ENCODE assay signal across 13 cellular contexts in genomic region chr10:79185796-79186374, GRCh38.
A peak's percentile ranks its signal among the peaks of the same experiment; 100 is the strongest.
DNase-seq lines count a peak whose midpoint lies in the region; ATAC-seq, FAIRE-seq and TF ChIP-seq lines count a peak whose summit lies in the region.
"Had no signal": no experiment of that assay in that cellular context is flagged by ENCODE, and none has a peak within 500 bp of the region (broad histone marks: within the 10 kb centered on the region; RNA-seq: fewer than 3 reads in every experiment).

No MANE protein-coding gene starts in this region.

- no peaks in the 10 kb centered on the region; a peak in 1 of 4 replicates for H3K79me2 ChIP-seq in H1 (ENCODE audit: control insufficient read depth in 1 of 2, insufficient read depth in 2 of 2, low read length in 2 of 2)

- H3K36me3 ChIP-seq in NT2/D1 (ENCODE audit: insufficient read depth, insufficient read length, low read length) (peaks cover 62% of the 10 kb centered on the region), H1 (ENCODE audit: control insufficient read depth in 2 of 4, insufficient read depth in 4 of 4, low read length in 3 of 4) (peaks cover 0 to 2% (median 0%) of the 10 kb centered on the region in 4 experiments; a peak in 4 of 8 replicates), muscle layer of duodenum (ENCODE audit: control insufficient read depth in 1 of 2, insufficient read depth in 2 of 2, low read length in 2 of 2) (peaks cover 0 to 4% of the 10 kb centered on the region in 2 donors), thyroid gland (peaks cover 0 to 3% of the 10 kb centered on the region in 2 donors)

- no peaks in the 10 kb centered on the region for H3K9me3 ChIP-seq in NT2/D1 (ENCODE audit: insufficient read depth, low read length)
- no peaks in the 10 kb centered on the region for H3K9me3 ChIP-seq in H1 (ENCODE audit: insufficient read depth in 2 of 2, low read depth in 1 of 2, low read length in 1 of 2)
- no peaks in the 10 kb centered on the region for H3K9me3 ChIP-seq in muscle layer of duodenum (ENCODE audit: control insufficient read depth in 1 of 2, low read length in 2 of 2)
- H3K9me3 ChIP-seq in thyroid gland = no peaks in the 10 kb centered on the region

- no peaks in the 10 kb centered on the region for H3K36me3 Mint-ChIP-seq in activated CD8-positive, alpha-beta T cell treated with anti-CD3 and anti-CD28 coated beads, Interleukin-2, amount 10 ng/mL, durations not matched to agents 7 days and 5 days (ENCODE audit: low read depth)
- H3K36me3 Mint-ChIP-seq: memory B cell had no signal

- H3K4me1 ChIP-seq in NT2/D1 (ENCODE audit: insufficient read depth, insufficient read length) (peaks cover 20% of the 10 kb centered on the region), H1 (replicated peaks in 1 of 4; ENCODE audit: control insufficient read depth in 3 of 4, insufficient read depth in 4 of 4, low read length in 3 of 4) (peaks cover 0 to 15% (median 9%) of the 10 kb centered on the region in 4 experiments; a peak in 6 of 7 replicates), muscle layer of duodenum (ENCODE audit: control insufficient read depth in 1 of 2, insufficient read depth in 2 of 2, low read length in 2 of 2) (peaks cover 31 to 85% of the 10 kb centered on the region in 2 donors), thyroid gland (peaks cover 61 to 95% of the 10 kb centered on the region in 2 donors)

- ATAC-seq in activated CD8-positive, alpha-beta T cell treated with anti-CD3 and anti-CD28 coated beads, Interleukin-2, amount 10 ng/mL, durations not matched to agents 7 days and 5 days = no peak

- H2BK120ac ChIP-seq in H1 (replicated peaks; ENCODE audit: low read depth, low read length) = no peak overlapping the region

- H4K8ac ChIP-seq in H1 (ENCODE audit: extremely low read depth, insufficient read depth, low read length) = no peak overlapping the region; the same call in 1 of the 2 replicates

- WGBS in H1 (ENCODE audit: extremely low coverage in 1 of 2, insufficient coverage in 1 of 2, insufficient read length in 1 of 2, insufficient replicate concordance in 2 of 2, low coverage in 1 of 2, low lambda C conversion rate in 2 of 2, missing lambda C conversion rate in 1 of 2), 2 experiments = 89% methylated on average over 7 of the region's 7 CpGs; no CpG with 5 or more reads in 1 of the 2 experiments
- WGBS in thyroid gland, 2 donors = 57 to 65% methylated on average over 7 of the region's 7 CpGs

- CTCF ChIA-PET in H1 (lab: Charles Lee; ENCODE audit: partially characterized antibody) = interaction anchor here (0.6 to 32.0 kb wide), 5 partner anchors 7 to 54 kb away, joined by 3 to 396 read pairs (median 14); no protein-coding TSS in a partner anchor
- CTCF ChIA-PET in activated CD8-positive, alpha-beta T cell treated with anti-CD3 and anti-CD28 coated beads, Interleukin-2, amount 10 ng/mL, durations not matched to agents 7 days and 5 days (lab: Charles Lee) = no interaction called here

- H3K4me1 Mint-ChIP-seq in activated CD8-positive, alpha-beta T cell treated with anti-CD3 and anti-CD28 coated beads, Interleukin-2, amount 10 ng/mL, durations not matched to agents 7 days and 5 days (ENCODE audit: low read depth) = no peaks in the 10 kb centered on the region
- H3K4me1 Mint-ChIP-seq: memory B cell had no signal

- 0 out of 2 replicates have a peak overlapping the region, but pooled peaks have one; percentile 50 for H2BK12ac ChIP-seq in H1 (ENCODE audit: low read depth, low read length)

- H3K23me2 ChIP-seq in H1 (ENCODE audit: low read depth, low read length) = no peaks in the 10 kb centered on the region

- no peak for TF ChIP-seq CTCF in H1 (IDR thresholded peaks at IDR 0.05; ENCODE audit: control extremely low read depth in 1 of 3, insufficient read depth in 1 of 3, low read depth in 1 of 3, low read length in 3 of 3)
- TF ChIP-seq CTCF in thyroid gland (IDR thresholded peaks at IDR 0.05) = no peak
- no peak for TF ChIP-seq CTCF in GM10266 (IDR thresholded peaks at IDR 0.05; ENCODE audit: control insufficient read depth, insufficient read depth, low read depth, missing control alignments)

- no peak overlapping the region for H3K18ac ChIP-seq in H1 (ENCODE audit: extremely low read depth, low read length)

- H3K14ac ChIP-seq in H1 (ENCODE audit: insufficient read length) = no peak overlapping the region

- no peak for TF ChIP-seq RAD21 in H1 (IDR thresholded peaks at IDR 0.05 in 1 of 2, conservative IDR thresholded peaks at IDR 0.05 in 1 of 2; ENCODE audit: low read depth in 2 of 2, low read length in 2 of 2)

- no peak overlapping the region for H2BK20ac ChIP-seq in H1 (ENCODE audit: low read length)

- no peak overlapping the region for H3K27ac Mint-ChIP-seq in activated CD8-positive, alpha-beta T cell treated with anti-CD3 and anti-CD28 coated beads, Interleukin-2, amount 10 ng/mL, durations not matched to agents 7 days and 5 days
- H3K27ac Mint-ChIP-seq: memory B cell had no signal

- no peaks in the 10 kb centered on the region for H3K27me3 Mint-ChIP-seq in activated CD8-positive, alpha-beta T cell treated with anti-CD3 and anti-CD28 coated beads, Interleukin-2, amount 10 ng/mL, durations not matched to agents 7 days and 5 days (ENCODE audit: low read depth)

- H3K4me2 ChIP-seq in H1 (ENCODE audit: insufficient read depth in 1 of 2, low read depth in 2 of 2, low read length in 2 of 2) = 0 out of 4 replicates have a peak overlapping the region, but pooled peaks have one; percentile 0 to 27

- no peak overlapping the region for H3K23ac ChIP-seq in H1 (ENCODE audit: insufficient read length)

- POLR2A ChIA-PET in H1 (lab: Charles Lee; ENCODE audit: partially characterized antibody) = interaction anchor here (1.4 kb wide), 1 partner anchor 27 kb away, joined by 3 read pairs; no protein-coding TSS in a partner anchor
- POLR2A ChIA-PET in activated CD8-positive, alpha-beta T cell treated with anti-CD3 and anti-CD28 coated beads, Interleukin-2, amount 10 ng/mL, durations not matched to agents 7 days and 5 days (lab: Charles Lee) = no interaction called here

- H3K9ac ChIP-seq in NT2/D1 (ENCODE audit: insufficient read length, low read depth) (peak overlapping the region; percentile 5), H1 (replicated peaks in 1 of 4; ENCODE audit: extremely low read depth in 1 of 4, low read depth in 3 of 4, low read length in 3 of 4) (no peak overlapping the region; a peak in 2 of 7 replicates)

- H3K4me3 ChIP-seq in NT2/D1 (ENCODE audit: insufficient read length, low read depth) = no peak overlapping the region
- no peak overlapping the region; a peak in 1 of 8 replicates for H3K4me3 ChIP-seq in H1 (ENCODE audit: extremely low read depth in 1 of 4, insufficient read depth in 2 of 4, low read depth in 3 of 4, low read length in 4 of 4)
- no peak overlapping the region for H3K4me3 ChIP-seq in muscle layer of duodenum (ENCODE audit: low read depth in 1 of 2, low read length in 2 of 2)
- H3K4me3 ChIP-seq in thyroid gland (replicated peaks in 1 of 3) = no peak overlapping the region
- H3K4me3 ChIP-seq: SK-N-MC had no signal

- H3K27ac ChIP-seq in H1 (ENCODE audit: low read depth, low read length) (no peak overlapping the region), muscle layer of duodenum (ENCODE audit: low read length) (peak overlapping the region; percentile 11), thyroid gland (peak overlapping the region; percentile 25 to 88 (median 55))
- H3K27ac ChIP-seq: SK-N-MC had no signal

- no peaks in the 10 kb centered on the region for H3K27me3 ChIP-seq in NT2/D1 (ENCODE audit: insufficient read depth, insufficient read length)
- H3K27me3 ChIP-seq in H1 (replicated peaks in 1 of 4; ENCODE audit: control insufficient read depth in 3 of 4, extremely low read depth in 1 of 4, insufficient read depth in 3 of 4, low read length in 3 of 4) = no peaks in the 10 kb centered on the region
- no peaks in the 10 kb centered on the region for H3K27me3 ChIP-seq in muscle layer of duodenum (ENCODE audit: low read depth, low read length)
- H3K27me3 ChIP-seq in thyroid gland = no peaks in the 10 kb centered on the region

- H3K4me3 Mint-ChIP-seq in activated CD8-positive, alpha-beta T cell treated with anti-CD3 and anti-CD28 coated beads, Interleukin-2, amount 10 ng/mL, durations not matched to agents 7 days and 5 days = no peak overlapping the region
- H3K4me3 Mint-ChIP-seq: memory B cell had no signal

- intact Hi-C loops in thyroid gland (cut with DNase I) = no loop called here

- TF ChIP-seq POLR2A in H1 (IDR thresholded peaks at IDR 0.05; ENCODE audit: control extremely low read depth in 1 of 2, low read depth in 2 of 2, low read length in 2 of 2) = no peak
- TF ChIP-seq POLR2A in thyroid gland (IDR thresholded peaks at IDR 0.05) = no peak

- FAIRE-seq in H1 (lab: Jason Lieb, UNC) = no peak

- no peak overlapping the region for H3K4ac ChIP-seq in H1 (replicated peaks; ENCODE audit: insufficient read length, low read depth, low read length)

- peaks cover 3% of the 10 kb centered on the region; the same call in 1 of the 2 replicates for H3K79me1 ChIP-seq in H1 (ENCODE audit: low read depth, low read length)

- H4K20me1 ChIP-seq in H1 (replicated peaks in 1 of 2; ENCODE audit: control insufficient read depth in 1 of 2, insufficient read depth in 2 of 2, low read length in 2 of 2) = peaks cover 5 to 16% of the 10 kb centered on the region in 2 experiments

- no peak overlapping the region for H3K56ac ChIP-seq in H1 (replicated peaks; ENCODE audit: insufficient read length, low read depth, low read length)

- no peak overlapping the region for H4K91ac ChIP-seq in H1 (replicated peaks; ENCODE audit: insufficient read length, low read length)

- H3K9me3 Mint-ChIP-seq in activated CD8-positive, alpha-beta T cell treated with anti-CD3 and anti-CD28 coated beads, Interleukin-2, amount 10 ng/mL, durations not matched to agents 7 days and 5 days (ENCODE audit: insufficient read depth) = no peaks in the 10 kb centered on the region
- H3K9me3 Mint-ChIP-seq: memory B cell had no signal

- no peak overlapping the region for H2AFZ ChIP-seq in H1 (ENCODE audit: low read length)

- no peak overlapping the region for H2BK5ac ChIP-seq in H1 (ENCODE audit: low read depth, low read length)

- H4K5ac ChIP-seq in H1 (ENCODE audit: insufficient read length, low read depth, low read length) = no peak overlapping the region

- H2BK15ac ChIP-seq in H1 (ENCODE audit: low read length) = no peak overlapping the region

- no peak overlapping the region for H2AK5ac ChIP-seq in H1 (ENCODE audit: low read depth, low read length)

- TF ChIP-seq EP300 in H1 (IDR thresholded peaks at IDR 0.05; ENCODE audit: borderline replicate concordance in 1 of 2, low read depth in 2 of 2, low read length in 2 of 2) = no peak

- DNase-seq in NT2/D1 (ENCODE audit: low read depth, low spot score) (no peak), H1 (ENCODE audit: low read depth in 1 of 2, low spot score in 2 of 2) (no peak), thyroid gland (no peak), globus pallidus (ENCODE audit: low spot score) (no peak), GM10266 (ENCODE audit: extremely low spot score) (no peak)
- DNase-seq in activated naive CD4-positive, alpha-beta T cell treated with anti-CD3 and anti-CD28 coated beads, Interleukin-2, amount 50 U/mL, for 16 hours = no peak
- DNase-seq in activated CD8-positive, alpha-beta T cell treated with anti-CD3 and anti-CD28 coated beads, Interleukin-2, amount 10 ng/mL, durations not matched to agents 7 days and 5 days = no peak
- DNase-seq: activated CD4-positive, alpha-beta T cell treated with anti-CD3 and anti-CD28 coated beads for 1 hour; activated effector memory CD4-positive, alpha-beta T cell treated with Interleukin-2 at 50 U/mL for 16 hours; NCI-H1048 had no signal

TF ChIP-seq in H1, 55 proteins besides CTCF, POLR2A, EP300 and RAD21 (continues in another document):
- TF ChIP-seq SIX5 (IDR thresholded peaks at IDR 0.05; ENCODE audit: low read depth, low read length) = no peak
